In the genomic region with DNA sequence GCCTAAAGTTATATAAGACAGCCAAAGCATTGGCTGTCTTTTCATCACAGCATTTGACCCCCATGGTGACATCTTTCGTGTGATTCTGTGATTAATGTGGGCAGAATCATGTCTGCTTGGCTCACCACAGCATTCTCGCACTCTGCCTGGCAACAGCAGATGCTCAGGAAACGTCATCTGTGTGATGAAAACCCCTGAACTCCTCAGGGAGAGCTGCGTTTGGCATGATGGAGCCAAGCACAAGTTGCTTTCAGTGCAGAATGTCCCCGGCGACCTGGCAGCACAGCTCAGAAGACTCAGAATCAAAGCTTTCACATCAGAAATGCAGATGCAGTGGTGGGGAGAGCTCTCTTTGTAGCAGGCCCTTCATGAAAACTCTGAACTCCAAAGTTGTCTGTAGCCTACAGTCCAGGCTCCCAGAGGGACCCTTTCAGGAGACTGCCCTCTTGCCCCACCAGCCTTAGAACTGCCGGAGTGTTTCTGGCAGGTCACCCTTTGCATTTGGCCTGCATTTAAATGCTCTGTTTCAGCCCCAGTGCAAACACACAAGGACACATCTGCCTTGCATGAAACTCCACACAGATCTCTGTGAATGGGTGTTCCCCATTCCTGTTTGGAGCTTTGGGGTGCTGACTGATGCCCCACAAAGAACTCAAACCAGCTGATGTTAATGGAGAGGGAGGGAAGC, we compare ENCODE assay signal across 9 cellular contexts.
A peak's percentile ranks its signal among the peaks of the same experiment; 100 is the strongest.
DNase-seq lines count a peak whose midpoint lies in the region; ATAC-seq and TF ChIP-seq lines count a peak whose summit lies in the region.
"Had no signal": no experiment of that assay in that cellular context is flagged by ENCODE, and none has a peak within 500 bp of the region (broad histone marks: within the 10 kb centered on the region; RNA-seq: fewer than 3 reads in every experiment).

No MANE protein-coding gene starts in this region.

- DNase-seq in body of pancreas (peak in 3 of 4 donors; percentile 20 to 24 (median 22)), retina (peak; percentile 55), NCI-H524 (lab: John Stamatoyannopoulos, UW) (no peak), Kasumi-1 (lab: John Stamatoyannopoulos, UW) (no peak)
- DNase-seq in activated CD4-positive, CD25-positive, alpha-beta regulatory T cell (lab: John Stamatoyannopoulos, UW) = no peak

- H3K27ac ChIP-seq in body of pancreas = no peak overlapping the region

- no peak overlapping the region for H3K4me3 ChIP-seq in body of pancreas
- H3K4me3 ChIP-seq: K562 had no signal

- H3K4me1 ChIP-seq in body of pancreas = no peaks in the 10 kb centered on the region

- no peaks in the 10 kb centered on the region for H3K9me3 ChIP-seq in body of pancreas

- intact Hi-C loops in body of pancreas (cut with DNase I) = no loop called here

- 53 to 59% methylated on average over 6 to 7 of the region's 7 CpGs for WGBS in body of pancreas, 2 donors

- no peak for TF ChIP-seq CTCF in body of pancreas (IDR thresholded peaks at IDR 0.05)

- H3K27me3 ChIP-seq in body of pancreas = no peaks in the 10 kb centered on the region

- TF ChIP-seq POLR2A in GM18505 (IDR thresholded peaks at IDR 0.05; ENCODE audit: borderline replicate concordance, extremely low read depth, insufficient read depth, insufficient read length) (no peak), body of pancreas (IDR thresholded peaks at IDR 0.05) (no peak)

- H3K36me3 ChIP-seq in body of pancreas (replicated peaks in 1 of 2; ENCODE audit: insufficient read depth in 1 of 2, low read depth in 2 of 2) = no peaks in the 10 kb centered on the region

- ATAC-seq in GM18505 (IDR thresholded peaks at IDR 0.05; ENCODE audit: unreplicated experiment) = peak; percentile 78
- peak; percentile 96 for ATAC-seq in HG02759 (IDR thresholded peaks at IDR 0.05; ENCODE audit: unreplicated experiment)
- no peak for ATAC-seq in body of pancreas
- no peak for ATAC-seq in activated CD4-positive, CD25-positive, alpha-beta regulatory T cell treated with anti-CD3 and anti-CD28 coated beads, Interleukin-2, amount 50 U/mL, for 24 hours
- ATAC-seq: K562 had no signal

Comparison
In these comparisons a context has a peak if more than half of its experiments do, and no peak if none do; other contexts are left out.
1. ATAC-seq: peak in GM18505 (single experiment) and HG02759 (single experiment); none in body of pancreas (single experiment) and activated CD4-positive, CD25-positive, alpha-beta regulatory T cell treated with anti-CD3 and anti-CD28 coated beads, Interleukin-2, amount 50 U/mL, for 24 hours (0 of 2).
2. DNase-seq: peak in body of pancreas (3 of 4) and retina (single experiment); none in NCI-H524 (0 of 2), Kasumi-1 (0 of 2) and activated CD4-positive, CD25-positive, alpha-beta regulatory T cell (0 of 4).